8 cellular contexts compared by ENCODE assay signal in genomic region chr7:93147358-93147757, GRCh38. TPM values are rescaled to one million over a fixed set of nuclear protein-coding genes. Genes with fewer than 3 reads are reported as not detected.
A peak's percentile ranks its signal among the peaks of the same experiment; 100 is the strongest.
DNase-seq lines count a peak whose midpoint lies in the region; TF ChIP-seq lines count a peak whose summit lies in the region.

No MANE protein-coding gene starts in this region.

- in situ Hi-C loops in GM13977 (cut with MboI; ENCODE audit: low pct_unique_long_range_greater_than_20kb, low sequenced_read_pairs, unreplicated experiment) = no loop called here

- peak overlapping the region; percentile 17 for H3K4me3 ChIP-seq in HFF-Myc (replicated peaks; ENCODE audit: low read depth, low read length)
- peak overlapping the region; percentile 61 for H3K4me3 ChIP-seq in fibroblast of villous mesenchyme (ENCODE audit: low read depth, low read length)
- H3K4me3 ChIP-seq in skeletal muscle cell (ENCODE audit: low read depth, low read length) = peak overlapping the region; percentile 22

- DNase-seq in GM13977 (ENCODE audit: low spot score) (peak; percentile 17), HFF-Myc (ENCODE audit: extremely low read depth, low read depth) (no peak), NAMALWA (ENCODE audit: low spot score) (peak; percentile 63), fibroblast of villous mesenchyme (ENCODE audit: low read depth) (peak; percentile 64), skeletal muscle cell (ENCODE audit: low read depth) (no peak), NK-92 (lab: John Stamatoyannopoulos, UW; ENCODE audit: unreplicated experiment) (no peak), NCI-H446 (lab: John Stamatoyannopoulos, UW) (no peak)
- DNase-seq in activated T-cell treated with anti-CD3 and anti-CD28 coated beads, Interleukin-2, amount 50 U/mL, for 1 hour = peak; percentile 31

- no peak for TF ChIP-seq CTCF in GM13977 (IDR thresholded peaks at IDR 0.05; ENCODE audit: extremely low read depth, insufficient read depth, missing control alignments)
- TF ChIP-seq CTCF in HFF-Myc (IDR thresholded peaks at IDR 0.05; ENCODE audit: low read depth, low read length, missing control alignments) = no peak
- no peak for TF ChIP-seq CTCF in fibroblast of villous mesenchyme (IDR thresholded peaks at IDR 0.05; ENCODE audit: insufficient read depth, low read depth, low read length)

RNA-seq across cellular contexts. Expression of gene SAMD9L, which starts 0.8 kb away (rescaled TPM):
- total RNA-seq in fibroblast of villous mesenchyme = 18.0 and 40.6 TPM in 2 replicates

RNA-seq across cellular contexts. Expression of gene SAMD9, which starts 29.6 kb away (rescaled TPM):
- 15.8 and 21.2 TPM in 2 replicates for total RNA-seq in fibroblast of villous mesenchyme

Comparison
In these comparisons a context has a peak if more than half of its experiments do, and no peak if none do; other contexts are left out.
1. DNase-seq: peak in GM13977 (single experiment), NAMALWA (single experiment), activated T-cell treated with anti-CD3 and anti-CD28 coated beads, Interleukin-2, amount 50 U/mL, for 1 hour (single experiment) and fibroblast of villous mesenchyme (single experiment); none in HFF-Myc (single experiment), skeletal muscle cell (single experiment), NK-92 (single experiment) and NCI-H446 (0 of 2).
2. Peak in every context shown above with its lines, with median percentiles within 50 percentile points of each other: H3K4me3 ChIP-seq.